ENCODE assay signal across 16 cellular contexts in genomic region chr5:116788851-116789403, GRCh38.
"Had no signal": no experiment of that assay in that cellular context is flagged by ENCODE, and none has a peak within 500 bp of the region (broad histone marks: within the 10 kb centered on the region; RNA-seq: fewer than 3 reads in every experiment).

No MANE protein-coding gene starts in this region.

- H3K27ac Mint-ChIP-seq: memory B cell; nephron; stimulated activated naive CD8-positive, alpha-beta T cell treated with anti-CD3 and anti-CD28 coated beads, Interleukin-15, amount 100 ng/mL, for 72 hours; T-helper 17 cell had no signal

- H3K4me3 ChIP-seq: dorsolateral prefrontal cortex, prostate gland, testis had no signal

- H3K27ac ChIP-seq: dorsolateral prefrontal cortex, foreskin keratinocyte, prostate gland, testis had no signal

- H3K27me3 ChIP-seq: dorsolateral prefrontal cortex, foreskin keratinocyte, testis had no signal

- ATAC-seq: foreskin keratinocyte; stimulated activated naive CD8-positive, alpha-beta T cell treated with anti-CD3 and anti-CD28 coated beads, Interleukin-15, amount 100 ng/mL, for 72 hours; T-helper 17 cell had no signal

- H3K4me1 Mint-ChIP-seq: memory B cell; nephron; stimulated activated naive CD8-positive, alpha-beta T cell treated with anti-CD3 and anti-CD28 coated beads, Interleukin-15, amount 100 ng/mL, for 72 hours; T-helper 17 cell had no signal

- H3K36me3 Mint-ChIP-seq: brain, memory B cell had no signal

- H3K4me3 Mint-ChIP-seq: brain; memory B cell; nephron; stimulated activated naive CD8-positive, alpha-beta T cell treated with anti-CD3 and anti-CD28 coated beads, Interleukin-15, amount 100 ng/mL, for 72 hours; T-helper 17 cell had no signal

- H3K36me3 ChIP-seq: prostate gland had no signal

- H3K9me3 ChIP-seq: prostate gland, testis had no signal

- H3K4me1 ChIP-seq: foreskin keratinocyte, prostate gland, testis had no signal

- H3K27me3 Mint-ChIP-seq: memory B cell; stimulated activated naive CD8-positive, alpha-beta T cell treated with anti-CD3 and anti-CD28 coated beads, Interleukin-15, amount 100 ng/mL, for 72 hours; T-helper 17 cell had no signal

- H3K9me3 Mint-ChIP-seq: stimulated activated naive CD8-positive, alpha-beta T cell treated with anti-CD3 and anti-CD28 coated beads, Interleukin-15, amount 100 ng/mL, for 72 hours had no signal

- DNase-seq: activated CD4-positive, alpha-beta T cell treated with anti-CD3 and anti-CD28 coated beads, Interleukin-2, amount 50 U/mL, for 4 hours; activated CD4-positive, CD25-positive, alpha-beta regulatory T cell treated with anti-CD3 and anti-CD28 coated beads, Interleukin-2, amount 50 U/mL, for 72 hours; activated naive CD4-positive, alpha-beta T cell treated with anti-CD3 and anti-CD28 coated beads, Interleukin-2, amount 50 U/mL, for 16 hours; activated T-cell treated with anti-CD3 and anti-CD28 coated beads, Interleukin-2, amount 50 U/mL, for 1 hour; amniotic stem cell; foreskin keratinocyte; hippocampal formation; stimulated activated CD4-positive, alpha-beta T cell treated with anti-CD3 and anti-CD28 coated beads, Interleukin-4, amount 100 ng/mL, for 24 hours; stimulated activated naive CD8-positive, alpha-beta T cell treated with anti-CD3 and anti-CD28 coated beads, Interleukin-15, amount 100 ng/mL, for 72 hours; T-helper 17 cell; testis had no signal
